25 cellular contexts compared by ENCODE assay signal in genomic region chr13:109454167-109454917, GRCh38.
DNase-seq lines count a peak whose midpoint lies in the region; ATAC-seq and TF ChIP-seq lines count a peak whose summit lies in the region.
"Had no signal": no experiment of that assay in that cellular context is flagged by ENCODE, and none has a peak within 500 bp of the region (broad histone marks: within the 10 kb centered on the region; RNA-seq: fewer than 3 reads in every experiment).

No MANE protein-coding gene starts in this region.

- no peaks in the 10 kb centered on the region for H3K36me3 Mint-ChIP-seq in CD8-positive, alpha-beta T cell
- H3K36me3 Mint-ChIP-seq: activated naive CD8-positive, alpha-beta T cell treated with anti-CD3 and anti-CD28 coated beads for 36 hours; CD4-positive, CD25-positive, alpha-beta regulatory T cell had no signal

- DNase-seq in heart left ventricle (no peak), right atrium auricular region (ENCODE audit: low spot score) (no peak), coronary artery (ENCODE audit: low spot score) (no peak), LoVo (ENCODE audit: low spot score) (no peak)
- no peak for DNase-seq in CD8-positive, alpha-beta T cell
- DNase-seq: activated CD4-positive, CD25-positive, alpha-beta regulatory T cell treated with anti-CD3 and anti-CD28 coated beads, Interleukin-2, amount 50 U/mL, for 72 hours; activated naive CD8-positive, alpha-beta T cell treated with anti-CD3 and anti-CD28 coated beads for 36 hours; CD4-positive, CD25-positive, alpha-beta regulatory T cell; DMS53; effector CD4-positive, alpha-beta T cell; esophagus squamous epithelium; NCI-H187 treated with DMSO at 0.1 percent for 48 hours; NCI-H226; ovary; stimulated activated CD4-positive, alpha-beta T cell treated with anti-CD3 and anti-CD28 coated beads, Interleukin-2, amount 100 ng/mL, for 48 hours; T-helper 9 cell had no signal

- no peaks in the 10 kb centered on the region for H3K9me2 ChIP-seq in neural cell (ENCODE audit: insufficient read depth, low read length)

- peak; percentile 57 for TF ChIP-seq EP300 in neural cell (conservative IDR thresholded peaks at IDR 0.05; ENCODE audit: poor library complexity, severe bottlenecking)

- TF ChIP-seq RAD21 in neural cell (conservative IDR thresholded peaks at IDR 0.05): no peak

- H3K27ac Mint-ChIP-seq in CD8-positive, alpha-beta T cell: no peak overlapping the region
- H3K27ac Mint-ChIP-seq: activated naive CD8-positive, alpha-beta T cell treated with anti-CD3 and anti-CD28 coated beads for 36 hours; activated T-helper 17 cell treated with anti-CD3 and anti-CD28 coated beads, Interleukin-2, amount 50 U/mL, for 72 hours; CD4-positive, CD25-positive, alpha-beta regulatory T cell; stimulated activated naive CD8-positive, alpha-beta T cell treated with anti-CD3 and anti-CD28 coated beads, Interleukin-15, Interleukin-2, amounts not matched to agents 100 ng/mL and 50 ng/mL, for 24 hours had no signal

- H3K27ac ChIP-seq in heart left ventricle (peak overlapping the region in 3 of 12 donors; percentile 17 to 49 (median 20)), right atrium auricular region (peak overlapping the region in 1 of 2 donors; percentile 19), coronary artery (peak overlapping the region; percentile 76 to 82), neural cell (ENCODE audit: low read length) (peak overlapping the region; percentile 14)
- no peak overlapping the region for H3K27ac ChIP-seq in CD8-positive, alpha-beta T cell (ENCODE audit: low read depth, low read length)
- H3K27ac ChIP-seq: A549, ovary, skin epidermis had no signal

- H3K9me3 ChIP-seq in heart left ventricle: no peaks in the 10 kb centered on the region
- no peaks in the 10 kb centered on the region for H3K9me3 ChIP-seq in right atrium auricular region
- H3K9me3 ChIP-seq in neural cell (ENCODE audit: low read length): no peaks in the 10 kb centered on the region
- H3K9me3 ChIP-seq in CD8-positive, alpha-beta T cell (ENCODE audit: low read length): no peaks in the 10 kb centered on the region
- H3K9me3 ChIP-seq: A549, esophagus squamous epithelium, ovary had no signal

- no peaks in the 10 kb centered on the region for H3K36me3 ChIP-seq in heart left ventricle
- no peaks in the 10 kb centered on the region for H3K36me3 ChIP-seq in right atrium auricular region
- H3K36me3 ChIP-seq in neural cell (ENCODE audit: insufficient read depth, low read length): no peaks in the 10 kb centered on the region
- no peaks in the 10 kb centered on the region for H3K36me3 ChIP-seq in CD8-positive, alpha-beta T cell (ENCODE audit: insufficient read depth, low read length)
- H3K36me3 ChIP-seq: esophagus squamous epithelium, ovary had no signal

- ATAC-seq in heart left ventricle (peak; percentile 44 to 90 (median 53)), HG03025 (IDR thresholded peaks at IDR 0.05; ENCODE audit: low FRiP score, unreplicated experiment) (no peak), GM18858 (IDR thresholded peaks at IDR 0.05; ENCODE audit: unreplicated experiment) (no peak)
- ATAC-seq in CD8-positive, alpha-beta T cell: no peak
- ATAC-seq: A549; activated T-helper 17 cell treated with anti-CD3 and anti-CD28 coated beads, Interleukin-2, amount 50 U/mL, for 72 hours; K562; Panc1 had no signal

- no peak overlapping the region for H3K4me3 Mint-ChIP-seq in CD8-positive, alpha-beta T cell
- H3K4me3 Mint-ChIP-seq: activated naive CD8-positive, alpha-beta T cell treated with anti-CD3 and anti-CD28 coated beads for 36 hours; activated T-helper 17 cell treated with anti-CD3 and anti-CD28 coated beads, Interleukin-2, amount 50 U/mL, for 72 hours; CD4-positive, CD25-positive, alpha-beta regulatory T cell; stimulated activated naive CD8-positive, alpha-beta T cell treated with anti-CD3 and anti-CD28 coated beads, Interleukin-15, Interleukin-2, amounts not matched to agents 100 ng/mL and 50 ng/mL, for 24 hours had no signal

- no peak overlapping the region for H2AFZ ChIP-seq in neural cell (ENCODE audit: low read depth, low read length)

- CTCF ChIA-PET in CD8-positive, alpha-beta T cell (lab: Charles Lee): no interaction called here

- H4K20me1 ChIP-seq in neural cell (ENCODE audit: insufficient read depth): no peaks in the 10 kb centered on the region

- no peak for TF ChIP-seq POLR2A in heart left ventricle (IDR thresholded peaks at IDR 0.05)

- no peaks in the 10 kb centered on the region for H3K79me2 ChIP-seq in neural cell (replicated peaks; ENCODE audit: insufficient read depth, low read length)

- H3K4me3 ChIP-seq in heart left ventricle (no peak overlapping the region), right atrium auricular region (no peak overlapping the region), coronary artery (no peak overlapping the region), neural cell (ENCODE audit: low read length) (no peak overlapping the region)
- no peak overlapping the region for H3K4me3 ChIP-seq in CD8-positive, alpha-beta T cell (ENCODE audit: low read depth, low read length)
- H3K4me3 ChIP-seq: A549, esophagus squamous epithelium, K562, ovary, skin epidermis had no signal

- no peak overlapping the region for H3K9ac ChIP-seq in neural cell (ENCODE audit: low read length)

- no peak for TF ChIP-seq CTCF in heart left ventricle (IDR thresholded peaks at IDR 0.05)
- TF ChIP-seq CTCF in right atrium auricular region (IDR thresholded peaks at IDR 0.05): no peak
- TF ChIP-seq CTCF in coronary artery (IDR thresholded peaks at IDR 0.05): no peak
- no peak for TF ChIP-seq CTCF in neural cell (IDR thresholded peaks at IDR 0.05; ENCODE audit: poor library complexity, severe bottlenecking)
- TF ChIP-seq CTCF in CD8-positive, alpha-beta T cell (IDR thresholded peaks at IDR 0.05): no peak

- no peak overlapping the region for H3K4me2 ChIP-seq in neural cell (ENCODE audit: low read length)
- H3K4me2 ChIP-seq: A549 had no signal

- POLR2A ChIA-PET in CD8-positive, alpha-beta T cell (lab: Charles Lee): no interaction called here

- 51 to 75% (median 68%) methylated on average over 3 to 4 of the region's 4 CpGs for WGBS in heart left ventricle, 4 donors

- no peaks in the 10 kb centered on the region for H3K27me3 ChIP-seq in heart left ventricle
- H3K27me3 ChIP-seq in right atrium auricular region: no peaks in the 10 kb centered on the region
- H3K27me3 ChIP-seq in neural cell (ENCODE audit: insufficient read depth, low read depth, low read length): no peaks in the 10 kb centered on the region
- no peaks in the 10 kb centered on the region for H3K27me3 ChIP-seq in CD8-positive, alpha-beta T cell (ENCODE audit: insufficient read depth, low read length)
- H3K27me3 ChIP-seq: esophagus squamous epithelium, ovary had no signal

- H3F3A ChIP-seq in neural cell (ENCODE audit: insufficient read depth, low read length, poor library complexity, severe bottlenecking): no peaks in the 10 kb centered on the region

- H3K27me3 Mint-ChIP-seq in CD8-positive, alpha-beta T cell (ENCODE audit: low read depth): peaks cover 8% of the 10 kb centered on the region
- H3K27me3 Mint-ChIP-seq: CD4-positive, CD25-positive, alpha-beta regulatory T cell; stimulated activated naive CD8-positive, alpha-beta T cell treated with anti-CD3 and anti-CD28 coated beads, Interleukin-15, Interleukin-2, amounts not matched to agents 100 ng/mL and 50 ng/mL, for 24 hours had no signal

- H3K4me1 ChIP-seq in heart left ventricle: peaks cover 0 to 10% (median 0%) of the 10 kb centered on the region in 12 donors
- no peaks in the 10 kb centered on the region for H3K4me1 ChIP-seq in right atrium auricular region
- no peaks in the 10 kb centered on the region for H3K4me1 ChIP-seq in CD8-positive, alpha-beta T cell (ENCODE audit: insufficient read depth, low read length)
- H3K4me1 ChIP-seq: A549, esophagus squamous epithelium had no signal

- intact Hi-C loops in heart left ventricle (cut with DNase I): no loop called here
- intact Hi-C loops in CD8-positive, alpha-beta T cell (cut with DNase I, micrococcal nuclease): no loop called here

- H3K4me1 Mint-ChIP-seq in CD8-positive, alpha-beta T cell (ENCODE audit: low read depth): no peaks in the 10 kb centered on the region
- H3K4me1 Mint-ChIP-seq: activated naive CD8-positive, alpha-beta T cell treated with anti-CD3 and anti-CD28 coated beads for 36 hours; activated T-helper 17 cell treated with anti-CD3 and anti-CD28 coated beads, Interleukin-2, amount 50 U/mL, for 72 hours; CD4-positive, CD25-positive, alpha-beta regulatory T cell had no signal

- H3K9me3 Mint-ChIP-seq in CD8-positive, alpha-beta T cell: no peaks in the 10 kb centered on the region
- H3K9me3 Mint-ChIP-seq: activated naive CD8-positive, alpha-beta T cell treated with anti-CD3 and anti-CD28 coated beads for 36 hours; stimulated activated naive CD8-positive, alpha-beta T cell treated with anti-CD3 and anti-CD28 coated beads, Interleukin-15, Interleukin-2, amounts not matched to agents 100 ng/mL and 50 ng/mL, for 24 hours had no signal

TF ChIP-seq in neural cell, 6 proteins besides CTCF, POLR2A, EP300 and RAD21:
- no peak for TF ChIP-seq TAF1 (IDR thresholded peaks at IDR 0.05; ENCODE audit: low read depth)
- TF ChIP-seq REST (IDR thresholded peaks at IDR 0.05; ENCODE audit: borderline replicate concordance): peak; percentile 65
TF ChIP-seq in neural cell: peak in this region for 1.

Comparison
In these comparisons a context has a peak if more than half of its experiments do, and no peak if none do; other contexts are left out.
1. ATAC-seq: peak in heart left ventricle (4 of 4); none in HG03025 (single experiment), GM18858 (single experiment) and CD8-positive, alpha-beta T cell (single experiment).